22 cellular contexts compared by ENCODE assay signal in the genomic region with DNA sequence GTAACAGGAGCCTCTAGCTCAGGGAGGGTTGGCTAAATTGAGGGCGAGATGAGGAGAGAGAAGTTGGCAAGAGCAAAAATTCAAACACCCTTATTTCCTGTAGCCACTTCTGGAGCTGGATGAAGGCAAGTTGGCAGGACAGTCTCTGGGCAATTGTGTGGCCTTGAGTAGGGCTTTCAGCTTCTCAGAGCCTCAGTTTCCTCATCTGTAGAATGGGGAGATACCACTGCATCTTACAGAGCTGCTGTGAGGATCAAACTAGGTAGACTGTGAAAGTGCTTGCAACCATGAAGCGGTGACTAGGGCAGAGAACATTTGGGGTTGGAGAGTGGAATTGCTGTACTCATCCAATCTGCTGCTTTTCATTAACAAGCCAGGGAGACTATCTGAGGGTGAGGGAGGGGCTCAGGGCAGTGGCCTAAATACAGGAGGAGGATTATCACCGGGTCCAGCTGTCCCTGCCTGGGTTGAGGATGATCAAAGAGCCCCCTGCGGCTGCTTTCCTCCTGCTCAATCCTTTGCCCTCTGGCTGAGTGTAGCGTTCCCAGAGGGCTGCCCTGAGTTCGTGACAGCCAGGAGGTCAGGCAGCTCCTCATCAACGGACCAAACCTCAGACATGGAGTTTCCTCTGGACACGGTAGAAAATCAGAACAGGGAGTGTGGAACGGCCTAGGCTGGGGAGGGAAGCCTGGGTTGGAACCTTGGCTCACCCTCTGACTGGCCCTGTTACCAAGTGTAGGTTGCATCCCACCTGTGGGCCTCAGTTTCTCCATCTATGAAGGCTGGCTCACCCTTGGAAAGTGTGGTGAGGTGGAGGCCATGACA. TPM values are rescaled to one million over a fixed set of nuclear protein-coding genes. Genes with fewer than 3 reads are reported as not detected.
A peak's percentile ranks its signal among the peaks of the same experiment; 100 is the strongest.
DNase-seq lines count a peak whose midpoint lies in the region; ATAC-seq, FAIRE-seq and TF ChIP-seq lines count a peak whose summit lies in the region.
"Had no signal": no experiment of that assay in that cellular context is flagged by ENCODE, and none has a peak within 500 bp of the region (broad histone marks: within the 10 kb centered on the region; RNA-seq: fewer than 3 reads in every experiment).

No MANE protein-coding gene starts in this region.

- H3K4me3 ChIP-seq in kidney (ENCODE audit: low read length in 2 of 2) (no peak overlapping the region), PC-9 (no peak overlapping the region)
- H3K4me3 ChIP-seq: HAP-1, SJCRH30 had no signal

- no peaks in the 10 kb centered on the region for H3K36me3 ChIP-seq in kidney (ENCODE audit: control insufficient read depth in 1 of 2, insufficient read depth in 2 of 2, low read length in 2 of 2)
- H3K36me3 ChIP-seq in PC-9 (ENCODE audit: low read depth), result no peaks in the 10 kb centered on the region
- H3K36me3 ChIP-seq: HAP-1, SJCRH30 had no signal

- H3K27me3 ChIP-seq in PC-9 (ENCODE audit: insufficient read depth, low read depth), result peaks cover 23% of the 10 kb centered on the region; the same call in 1 of the 2 replicates

- DNase-seq in D341Med (ENCODE audit: low spot score), result peak; percentile 53
- DNase-seq in NCI-H524 treated with DMSO at 0.1 percent for 48 hours (lab: John Stamatoyannopoulos, UW), result peak; percentile 97
- DNase-seq in kidney, result peak; percentile 25
- peak; percentile 62 for DNase-seq in posterior vena cava (ENCODE audit: low spot score)
- DNase-seq in caudate nucleus (lab: John Stamatoyannopoulos, UW), result no peak
- DNase-seq in left colon, result no peak
- no peak for DNase-seq in PC-9
- DNase-seq: ACHN, AML-193, COR-L47, DMS79 treated with DMSO at 0.1 percent for 48 hours, KBM-7, MV-4-11, NCI-H1417, NCI-H1930, NCI-H748 treated with DMSO at 0.1 percent for 48 hours, PC-3 had no signal

- H3K4me2 ChIP-seq in PC-9, result no peak overlapping the region

- CTCF ChIA-PET in PC-9 (lab: Charles Lee), result no interaction called here

- no peaks in the 10 kb centered on the region for H3K9me3 ChIP-seq in kidney (ENCODE audit: control insufficient read depth in 1 of 2, low read length in 2 of 2)
- H3K9me3 ChIP-seq in PC-9 (ENCODE audit: insufficient read depth, low read depth), result no peaks in the 10 kb centered on the region
- H3K9me3 ChIP-seq: HAP-1, SJCRH30 had no signal

- no peaks in the 10 kb centered on the region for H4K20me1 ChIP-seq in PC-9 (ENCODE audit: insufficient read depth)

- H3F3A ChIP-seq in PC-9 (ENCODE audit: insufficient read depth, low read depth), result peaks cover 10% of the 10 kb centered on the region; the same call in 1 of the 2 replicates

- no peaks in the 10 kb centered on the region for H3K79me2 ChIP-seq in PC-9 (ENCODE audit: low read depth)

- TF ChIP-seq CTCF in kidney (IDR thresholded peaks at IDR 0.05; ENCODE audit: borderline replicate concordance, extremely low read depth, insufficient read depth), result no peak
- no peak for TF ChIP-seq CTCF in PC-9 (conservative IDR thresholded peaks at IDR 0.05)

- ATAC-seq in HG02798 (IDR thresholded peaks at IDR 0.05; ENCODE audit: poor library complexity, unreplicated experiment), result no peak
- ATAC-seq in left colon, result no peak
- ATAC-seq: PC-3 had no signal

- intact Hi-C loops in kidney (cut with DNase I), result no loop called here
- intact Hi-C loops in posterior vena cava (cut with DNase I), result loop anchor here in 1 of 2 donors (1.0 kb wide), 1 partner anchor 25 kb away; no protein-coding TSS in a partner anchor
- intact Hi-C loops in left colon (cut with DNase I, micrococcal nuclease), result no loop called here
- intact Hi-C loops in PC-9 (cut with micrococcal nuclease; ENCODE audit: unreplicated experiment), result no loop called here

- H3K27ac ChIP-seq in kidney (ENCODE audit: low read depth in 2 of 2, low read length in 2 of 2), result no peak overlapping the region
- no peak overlapping the region for H3K27ac ChIP-seq in caudate nucleus (ENCODE audit: low read depth, low read length)
- H3K27ac ChIP-seq in PC-9, result no peak overlapping the region
- H3K27ac ChIP-seq: SJCRH30 had no signal

- no peak overlapping the region for H3K9ac ChIP-seq in kidney (ENCODE audit: low read length in 2 of 2)

- POLR2A ChIA-PET in PC-9 (lab: Charles Lee; ENCODE audit: unreplicated experiment), result no interaction called here

- no peak overlapping the region for H2AFZ ChIP-seq in PC-9

- no peaks in the 10 kb centered on the region for H3K9me2 ChIP-seq in PC-9 (ENCODE audit: insufficient read depth)

- BruUV-seq in PC-9 (replicated peaks; lab: Mats Ljungman, UMichigan), result no TSS peak

- H3K4me1 ChIP-seq in kidney (ENCODE audit: control insufficient read depth in 1 of 2, insufficient read depth in 1 of 2, low read depth in 1 of 2, low read length in 2 of 2) (no peaks in the 10 kb centered on the region), PC-9 (replicated peaks; ENCODE audit: insufficient read depth) (peaks cover 19% of the 10 kb centered on the region)
- H3K4me1 ChIP-seq: HAP-1 had no signal

- FAIRE-seq in kidney (lab: Jason Lieb, UNC), result no peak

RNA-seq across cellular contexts. Expression of a gene that starts 23.7 kb away (rescaled TPM):
- total RNA-seq in kidney, result not detected
- polyA plus RNA-seq in kidney (ENCODE audit: insufficient read depth, low read depth, low replicate concordance), result not detected
- not detected for total RNA-seq in posterior vena cava
- total RNA-seq in left colon, result not detected
- total RNA-seq in PC-9 (2021), result not detected in 2 replicates
- total RNA-seq: G401, HT1080, PC-3, SJCRH30 had no signal

Comparison
In these comparisons a context has a peak if more than half of its experiments do, and no peak if none do; other contexts are left out.
1. DNase-seq: peak in D341Med (single experiment), NCI-H524 treated with DMSO at 0.1 percent for 48 hours (single experiment), kidney (single experiment) and posterior vena cava (single experiment); none in caudate nucleus (0 of 61), left colon (0 of 2) and PC-9 (0 of 2).